ENCODE assay signal across 8 cellular contexts in the genomic region with DNA sequence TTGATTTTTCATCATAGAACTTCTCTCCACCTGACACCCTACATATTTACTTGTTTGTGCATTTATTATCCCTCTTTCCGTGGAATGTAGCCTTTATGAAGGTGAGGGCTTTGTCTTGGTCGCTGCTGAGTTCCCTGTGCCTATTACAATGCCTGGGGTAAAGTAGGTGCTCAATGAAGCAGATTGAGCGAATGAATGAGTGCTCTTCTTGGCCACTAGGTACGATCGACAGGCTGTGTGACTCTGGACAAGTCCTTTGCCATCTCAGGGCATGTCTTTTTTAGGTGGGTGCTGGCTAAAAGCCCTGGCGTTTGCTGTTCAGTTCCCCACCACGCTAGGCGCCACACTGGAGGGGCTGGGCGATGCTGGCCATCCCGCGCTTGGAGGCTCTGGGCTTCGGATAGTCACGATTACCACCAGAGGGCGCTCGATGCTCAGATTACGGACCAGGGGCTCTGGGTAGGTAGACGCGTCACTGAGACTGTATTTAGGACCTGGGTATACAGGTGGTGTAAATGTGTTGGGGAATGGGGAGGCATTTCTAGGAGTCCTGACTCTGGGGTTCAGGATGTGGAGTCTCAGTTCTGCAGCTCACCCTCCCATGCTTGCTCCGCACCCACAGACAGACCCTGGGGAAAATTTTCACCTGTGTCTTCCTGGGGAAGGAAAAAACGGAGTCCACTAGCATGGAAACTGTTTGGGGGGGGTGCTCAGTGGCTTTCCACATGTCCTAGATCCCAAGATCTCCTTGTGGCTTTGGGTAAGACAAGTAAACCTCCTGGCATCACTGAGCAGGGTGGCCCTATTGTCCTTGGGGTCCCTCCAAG.
DNase-seq lines count a peak whose midpoint lies in the region; ATAC-seq and TF ChIP-seq lines count a peak whose summit lies in the region.

No MANE protein-coding gene starts in this region.

- H3K4me3 Mint-ChIP-seq in activated CD4-positive, alpha-beta T cell treated with anti-CD3 and anti-CD28 coated beads, Interleukin-2, amount 10 ng/mL, durations not matched to agents 24 days and 14 days, result no peak overlapping the region

- TF ChIP-seq CTCF in AG09319 (IDR thresholded peaks at IDR 0.05; ENCODE audit: low read depth, low read length), result peak; percentile 59
- TF ChIP-seq CTCF in colonic mucosa (IDR thresholded peaks at IDR 0.05), result peak; percentile 55

- H3K36me3 ChIP-seq in colonic mucosa, result no peaks in the 10 kb centered on the region

- H3K4me1 ChIP-seq in colonic mucosa, result no peaks in the 10 kb centered on the region

- H3K27me3 ChIP-seq in colonic mucosa, result no peaks in the 10 kb centered on the region

- ATAC-seq in HG02798 (IDR thresholded peaks at IDR 0.05; ENCODE audit: poor library complexity, unreplicated experiment), result no peak

- no peaks in the 10 kb centered on the region for H3K4me1 Mint-ChIP-seq in activated CD4-positive, alpha-beta T cell treated with anti-CD3 and anti-CD28 coated beads, Interleukin-2, amount 10 ng/mL, durations not matched to agents 24 days and 14 days

- H3K9ac ChIP-seq in colonic mucosa (ENCODE audit: low read depth in 2 of 2, low read length in 2 of 2), result no peak overlapping the region

- H3K27ac ChIP-seq in colonic mucosa, result no peak overlapping the region

- H3K9me3 ChIP-seq in colonic mucosa, result no peaks in the 10 kb centered on the region

- no peak for DNase-seq in AG09319 (ENCODE audit: extremely low read depth, low read depth)
- peak; percentile 30 for DNase-seq in HCEC 1CT
- peak; percentile 42 for DNase-seq in NCI-H446 treated with DMSO at 0.1 percent for 48 hours (lab: John Stamatoyannopoulos, UW)
- DNase-seq in activated CD4-positive, alpha-beta T cell treated with anti-CD3 and anti-CD28 coated beads, Interleukin-2, amount 10 ng/mL, durations not matched to agents 24 days and 14 days, result peak; percentile 89
- DNase-seq in colonic mucosa, result peak; percentile 62
- peak; percentile 73 for DNase-seq in medulla oblongata (ENCODE audit: extremely low spot score)
- peak; percentile 40 for DNase-seq in stimulated activated CD8-positive, alpha-beta memory T cell treated with anti-CD3 and anti-CD28 coated beads, Interleukin-15, amount 100 ng/mL, for 1 hour (ENCODE audit: low read depth)

- intact Hi-C loops in activated CD4-positive, alpha-beta T cell treated with anti-CD3 and anti-CD28 coated beads, Interleukin-2, amount 10 ng/mL, durations not matched to agents 24 days and 14 days (cut with micrococcal nuclease), result loop anchor here (2.0 kb wide), 1 partner anchor 37 kb away; no protein-coding TSS in a partner anchor
- intact Hi-C loops in colonic mucosa (cut with DNase I), result no loop called here

- no peaks in the 10 kb centered on the region for H3K36me3 Mint-ChIP-seq in activated CD4-positive, alpha-beta T cell treated with anti-CD3 and anti-CD28 coated beads, Interleukin-2, amount 10 ng/mL, durations not matched to agents 24 days and 14 days (ENCODE audit: low read depth)

- H3K9me3 Mint-ChIP-seq in activated CD4-positive, alpha-beta T cell treated with anti-CD3 and anti-CD28 coated beads, Interleukin-2, amount 10 ng/mL, durations not matched to agents 24 days and 14 days, result no peaks in the 10 kb centered on the region

- no peak overlapping the region for H3K4me3 ChIP-seq in colonic mucosa

- H3K27ac Mint-ChIP-seq in activated CD4-positive, alpha-beta T cell treated with anti-CD3 and anti-CD28 coated beads, Interleukin-2, amount 10 ng/mL, durations not matched to agents 24 days and 14 days, result no peak overlapping the region

- H3K27me3 Mint-ChIP-seq in activated CD4-positive, alpha-beta T cell treated with anti-CD3 and anti-CD28 coated beads, Interleukin-2, amount 10 ng/mL, durations not matched to agents 24 days and 14 days, result peaks cover 40% of the 10 kb centered on the region
